ENCODE assay signal across 20 cellular contexts in the genomic region with DNA sequence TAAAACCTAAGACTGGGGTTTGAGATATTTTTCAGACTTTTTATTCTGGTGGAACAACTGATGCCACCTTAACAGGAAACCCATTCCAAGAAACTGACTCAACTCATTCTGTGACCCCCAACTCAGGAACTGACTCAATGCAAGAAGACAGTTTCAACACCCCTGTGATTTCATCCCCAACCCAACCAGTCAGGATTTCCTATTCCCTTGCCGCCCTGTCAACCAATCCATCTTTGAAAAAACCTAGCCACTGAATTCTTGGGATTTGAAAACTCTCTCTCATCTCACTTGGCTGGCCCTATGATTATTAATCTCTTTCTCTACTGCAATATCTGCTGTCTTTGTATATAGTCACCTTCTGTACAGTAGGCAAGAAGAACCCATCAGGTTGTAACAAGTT.
DNase-seq lines count a peak whose midpoint lies in the region; ATAC-seq, FAIRE-seq and TF ChIP-seq lines count a peak whose summit lies in the region.
"Had no signal": no experiment of that assay in that cellular context is flagged by ENCODE, and none has a peak within 500 bp of the region (broad histone marks: within the 10 kb centered on the region; RNA-seq: fewer than 3 reads in every experiment).

No MANE protein-coding gene starts in this region.

- no peaks in the 10 kb centered on the region for H4K20me1 ChIP-seq in astrocyte (ENCODE audit: insufficient read depth, low read length)
- no peaks in the 10 kb centered on the region for H4K20me1 ChIP-seq in neural progenitor cell (ENCODE audit: low read depth)

- peaks cover 24% of the 10 kb centered on the region for H3F3A ChIP-seq in neural progenitor cell (ENCODE audit: low read depth)

- intact Hi-C loops in adrenal gland (cut with DNase I): no loop called here

- H3K4me1 ChIP-seq in RWPE2 (ENCODE audit: insufficient read depth, poor library complexity, severe bottlenecking) (no peaks in the 10 kb centered on the region), astrocyte (ENCODE audit: insufficient read depth, low read length) (no peaks in the 10 kb centered on the region), neural progenitor cell (peaks cover 29% of the 10 kb centered on the region), adrenal gland (replicated peaks in 1 of 2) (no peaks in the 10 kb centered on the region)
- H3K4me1 ChIP-seq: A549 had no signal

- H3K27me3 Mint-ChIP-seq in astrocyte (ENCODE audit: low read depth, unreplicated experiment): no peaks in the 10 kb centered on the region
- H3K27me3 Mint-ChIP-seq in neural progenitor cell (ENCODE audit: insufficient read depth, low read depth): peaks cover 4% of the 10 kb centered on the region
- H3K27me3 Mint-ChIP-seq: CD4-positive, alpha-beta T cell had no signal

- 77 to 100% (median 95%) methylated on average over 1 of the region's 1 CpG for WGBS in adrenal gland, 4 donors

- no peak for FAIRE-seq in astrocyte (lab: Jason Lieb, UNC)
- FAIRE-seq: A549, D721Med, H54, HepG2 had no signal

- no peaks in the 10 kb centered on the region for H3K9me3 ChIP-seq in RWPE2 (ENCODE audit: severe bottlenecking)
- H3K9me3 ChIP-seq in astrocyte (ENCODE audit: insufficient read depth, low read depth, low read length): no peaks in the 10 kb centered on the region
- no peaks in the 10 kb centered on the region for H3K9me3 ChIP-seq in neural progenitor cell (ENCODE audit: low read depth)
- H3K9me3 ChIP-seq in adrenal gland (replicated peaks in 1 of 3): no peaks in the 10 kb centered on the region
- H3K9me3 ChIP-seq: A549 had no signal

- no peak overlapping the region for H3K4me3 ChIP-seq in RWPE2 (ENCODE audit: severe bottlenecking)
- no peak overlapping the region for H3K4me3 ChIP-seq in astrocyte (ENCODE audit: insufficient read depth, low read depth, low read length)
- no peak overlapping the region for H3K4me3 ChIP-seq in neural progenitor cell
- no peak overlapping the region for H3K4me3 ChIP-seq in adrenal gland
- H3K4me3 ChIP-seq: A549, GM23338 had no signal

- H3K9me3 Mint-ChIP-seq in astrocyte (ENCODE audit: unreplicated experiment) (peaks cover 6% of the 10 kb centered on the region), neural progenitor cell (peaks cover 2% of the 10 kb centered on the region)

- H3K4me3 Mint-ChIP-seq in astrocyte (ENCODE audit: unreplicated experiment) (no peak overlapping the region), neural progenitor cell (no peak overlapping the region)
- H3K4me3 Mint-ChIP-seq: CD4-positive, alpha-beta T cell; GM23338 had no signal

- no peak for TF ChIP-seq CTCF in RWPE2 (IDR thresholded peaks at IDR 0.05; ENCODE audit: poor library complexity, severe bottlenecking)
- TF ChIP-seq CTCF in astrocyte (IDR thresholded peaks at IDR 0.05; ENCODE audit: insufficient read depth, low read depth, low read length): no peak
- no peak for TF ChIP-seq CTCF in neural progenitor cell (IDR thresholded peaks at IDR 0.05)
- no peak for TF ChIP-seq CTCF in adrenal gland (IDR thresholded peaks at IDR 0.05)

- H3K36me3 ChIP-seq in RWPE2 (ENCODE audit: low read depth) (no peaks in the 10 kb centered on the region), astrocyte (ENCODE audit: insufficient read depth, low read length) (no peaks in the 10 kb centered on the region), neural progenitor cell (no peaks in the 10 kb centered on the region), adrenal gland (replicated peaks in 1 of 2) (no peaks in the 10 kb centered on the region)

- no peak overlapping the region for H2AFZ ChIP-seq in astrocyte (ENCODE audit: low read depth, low read length)
- H2AFZ ChIP-seq in neural progenitor cell (replicated peaks): no peak overlapping the region
- H2AFZ ChIP-seq: GM23338 had no signal

- TF ChIP-seq POLR2A in adrenal gland (IDR thresholded peaks at IDR 0.05): no peak

- no peak overlapping the region for H3K9ac ChIP-seq in astrocyte (ENCODE audit: low read length)
- no peak overlapping the region for H3K9ac ChIP-seq in neural progenitor cell

- H3K4me1 Mint-ChIP-seq in astrocyte (ENCODE audit: low read depth, unreplicated experiment): peaks cover 3% of the 10 kb centered on the region
- H3K4me1 Mint-ChIP-seq in neural progenitor cell: peaks cover 3% of the 10 kb centered on the region

- H3K36me3 Mint-ChIP-seq in astrocyte (ENCODE audit: low read depth, unreplicated experiment) (no peaks in the 10 kb centered on the region), neural progenitor cell (no peaks in the 10 kb centered on the region)

- peak; percentile 22 for DNase-seq in ELR (ENCODE audit: low read depth)
- no peak for DNase-seq in RWPE2 (ENCODE audit: low spot score)
- DNase-seq in astrocyte (ENCODE audit: low read depth): peak; percentile 1
- DNase-seq in neural progenitor cell (ENCODE audit: low spot score): no peak
- no peak for DNase-seq in NCI-H2227 treated with DMSO at 0.1 percent for 48 hours (lab: John Stamatoyannopoulos, UW)
- DNase-seq in NK-92 (lab: John Stamatoyannopoulos, UW; ENCODE audit: unreplicated experiment): no peak
- DNase-seq in adrenal gland: no peak
- DNase-seq: AML-193; Caco-2; CD4-positive, alpha-beta T cell; GF-D8; HCEC 1CT had no signal

- ATAC-seq in RWPE2 (ENCODE audit: low read depth) (peak; percentile 53; the same call in 1 of the 3 replicates), HG03135 (IDR thresholded peaks at IDR 0.05; ENCODE audit: unreplicated experiment) (no peak)
- ATAC-seq: A549, GM23338, HepG2 had no signal

- H3K27ac ChIP-seq in RWPE2 (ENCODE audit: poor library complexity, severe bottlenecking) (no peak overlapping the region), astrocyte (ENCODE audit: low read depth, low read length) (no peak overlapping the region), neural progenitor cell (no peak overlapping the region), adrenal gland (no peak overlapping the region)
- H3K27ac ChIP-seq: 22Rv1, A549, C4-2B had no signal

- H3K4me2 ChIP-seq in astrocyte (ENCODE audit: low read length) (no peak overlapping the region), neural progenitor cell (no peak overlapping the region)
- H3K4me2 ChIP-seq: A549, GM23338 had no signal

- H3K27me3 ChIP-seq in RWPE2 (ENCODE audit: insufficient read depth, poor library complexity, severe bottlenecking) (no peaks in the 10 kb centered on the region), astrocyte (ENCODE audit: insufficient read depth, low read length) (no peaks in the 10 kb centered on the region), neural progenitor cell (no peaks in the 10 kb centered on the region), adrenal gland (no peaks in the 10 kb centered on the region)

- H3K27ac Mint-ChIP-seq in astrocyte (ENCODE audit: unreplicated experiment): no peak overlapping the region
- peak overlapping the region; percentile 14 for H3K27ac Mint-ChIP-seq in neural progenitor cell
- H3K27ac Mint-ChIP-seq: CD4-positive, alpha-beta T cell; GM23338 had no signal

- H3K79me2 ChIP-seq in astrocyte (ENCODE audit: insufficient read depth, low read length) (no peaks in the 10 kb centered on the region), neural progenitor cell (ENCODE audit: low read depth) (no peaks in the 10 kb centered on the region)

Comparison
In these comparisons a context has a peak if more than half of its experiments do, and no peak if none do; other contexts are left out.
1. DNase-seq: peak in ELR (single experiment) and astrocyte (single experiment); none in RWPE2 (single experiment), neural progenitor cell (single experiment), NCI-H2227 treated with DMSO at 0.1 percent for 48 hours (single experiment), NK-92 (single experiment) and adrenal gland (0 of 7).